ENCODE assay signal across 19 cellular contexts in the genomic region with DNA sequence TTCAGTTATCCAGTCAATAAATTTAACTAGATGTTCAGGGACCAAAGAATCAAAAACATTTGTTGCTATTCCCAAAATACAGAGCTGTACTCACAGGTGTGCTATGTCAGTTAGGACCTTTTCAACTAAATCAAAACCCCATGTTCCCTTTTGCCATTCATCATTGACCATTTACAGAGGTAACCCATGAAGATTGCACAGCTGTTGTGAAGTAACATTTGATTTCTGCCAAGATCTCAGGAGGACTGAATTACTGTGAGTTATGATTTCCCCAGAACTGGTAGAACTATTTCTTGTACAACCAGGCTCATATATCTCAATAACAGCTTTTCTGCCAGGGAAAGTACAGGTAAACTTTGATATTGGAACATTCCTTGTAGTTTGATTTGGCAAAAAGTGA.
DNase-seq lines count a peak whose midpoint lies in the region; ATAC-seq and TF ChIP-seq lines count a peak whose summit lies in the region.
"Had no signal": no experiment of that assay in that cellular context is flagged by ENCODE, and none has a peak within 500 bp of the region (broad histone marks: within the 10 kb centered on the region; RNA-seq: fewer than 3 reads in every experiment).

No MANE protein-coding gene starts in this region.

- ATAC-seq in Right ventricle myocardium superior (ENCODE audit: poor library complexity) (peak; percentile 63), heart right ventricle (no peak), gastroesophageal sphincter (peak; percentile 64), gastrocnemius medialis (peak; percentile 60 to 66)
- ATAC-seq: HCT116 had no signal

- H3K27ac ChIP-seq in heart right ventricle: no peak overlapping the region
- H3K27ac ChIP-seq in gastroesophageal sphincter: no peak overlapping the region
- peak overlapping the region in 1 of 4 donors; percentile 34 for H3K27ac ChIP-seq in gastrocnemius medialis
- H3K27ac ChIP-seq: HL-60 had no signal

- peaks cover 0 to 17% (median 3%) of the 10 kb centered on the region in 11 donors for H3K9me3 ChIP-seq in heart right ventricle
- no peaks in the 10 kb centered on the region for H3K9me3 ChIP-seq in adipocyte (ENCODE audit: control insufficient read depth, low read length)
- H3K9me3 ChIP-seq in gastroesophageal sphincter: no peaks in the 10 kb centered on the region
- H3K9me3 ChIP-seq in gastrocnemius medialis: no peaks in the 10 kb centered on the region
- H3K9me3 ChIP-seq: BE2C had no signal

- H3K27ac Mint-ChIP-seq in glutamatergic neuron (ENCODE audit: unreplicated experiment): no peak overlapping the region
- H3K27ac Mint-ChIP-seq: CD4-positive, CD25-positive, alpha-beta regulatory T cell; CD8-positive, alpha-beta memory T cell; HFFc6 had no signal

- H3K9me3 Mint-ChIP-seq in glutamatergic neuron (ENCODE audit: unreplicated experiment): no peaks in the 10 kb centered on the region
- H3K9me3 Mint-ChIP-seq: HFFc6 had no signal

- no peak overlapping the region for H3K9ac ChIP-seq in adipocyte (ENCODE audit: low read length)

- no peak overlapping the region for H3K4me3 Mint-ChIP-seq in glutamatergic neuron (ENCODE audit: unreplicated experiment)
- H3K4me3 Mint-ChIP-seq: CD4-positive, CD25-positive, alpha-beta regulatory T cell; CD8-positive, alpha-beta memory T cell; HFFc6 had no signal

- no peaks in the 10 kb centered on the region for H3K36me3 Mint-ChIP-seq in glutamatergic neuron (ENCODE audit: unreplicated experiment)
- H3K36me3 Mint-ChIP-seq: CD4-positive, CD25-positive, alpha-beta regulatory T cell; CD8-positive, alpha-beta memory T cell had no signal

- TF ChIP-seq POLR2A in gastroesophageal sphincter (IDR thresholded peaks at IDR 0.05) (no peak), gastrocnemius medialis (IDR thresholded peaks at IDR 0.05) (no peak)

- H3K4me1 Mint-ChIP-seq in glutamatergic neuron (ENCODE audit: low read depth, unreplicated experiment): peaks cover 7% of the 10 kb centered on the region
- H3K4me1 Mint-ChIP-seq: CD4-positive, CD25-positive, alpha-beta regulatory T cell; CD8-positive, alpha-beta memory T cell had no signal

- H3K27me3 ChIP-seq in heart right ventricle: no peaks in the 10 kb centered on the region
- H3K27me3 ChIP-seq in adipocyte (replicated peaks; ENCODE audit: control insufficient read depth, insufficient read depth, low read length): no peaks in the 10 kb centered on the region
- no peaks in the 10 kb centered on the region for H3K27me3 ChIP-seq in gastroesophageal sphincter
- H3K27me3 ChIP-seq in gastrocnemius medialis: no peaks in the 10 kb centered on the region
- H3K27me3 ChIP-seq: BE2C had no signal

- H3K36me3 ChIP-seq in heart right ventricle (no peaks in the 10 kb centered on the region), adipocyte (ENCODE audit: control insufficient read depth, insufficient read depth, low read length, severe bottlenecking) (no peaks in the 10 kb centered on the region), gastroesophageal sphincter (no peaks in the 10 kb centered on the region), gastrocnemius medialis (no peaks in the 10 kb centered on the region)
- H3K36me3 ChIP-seq: BE2C had no signal

- H3K4me1 ChIP-seq in heart right ventricle (no peaks in the 10 kb centered on the region), adipocyte (ENCODE audit: control insufficient read depth, insufficient read depth, low read length) (peaks cover 43% of the 10 kb centered on the region), gastroesophageal sphincter (no peaks in the 10 kb centered on the region), gastrocnemius medialis (peaks cover 0 to 5% of the 10 kb centered on the region in 2 donors)
- H3K4me1 ChIP-seq: BE2C had no signal

- TF ChIP-seq EP300 in gastroesophageal sphincter (IDR thresholded peaks at IDR 0.05): no peak

- no peak overlapping the region for H3K4me3 ChIP-seq in heart right ventricle
- H3K4me3 ChIP-seq in adipocyte (ENCODE audit: low read length): no peak overlapping the region
- H3K4me3 ChIP-seq in gastroesophageal sphincter: no peak overlapping the region
- H3K4me3 ChIP-seq in gastrocnemius medialis: no peak overlapping the region

- no peaks in the 10 kb centered on the region for H3K27me3 Mint-ChIP-seq in glutamatergic neuron (ENCODE audit: unreplicated experiment)
- H3K27me3 Mint-ChIP-seq: CD4-positive, CD25-positive, alpha-beta regulatory T cell; CD8-positive, alpha-beta memory T cell had no signal

- in situ Hi-C loops in gastrocnemius medialis (cut with MboI; ENCODE audit: low sequenced_read_pairs in 4 of 4): no loop called here

- DNase-seq in Right ventricle myocardium superior: no peak
- no peak for DNase-seq in heart right ventricle
- DNase-seq in adipocyte (ENCODE audit: low read depth): peak; percentile 58
- DNase-seq in gastrocnemius medialis: no peak
- DNase-seq in stimulated activated CD8-positive, alpha-beta memory T cell treated with anti-CD3 and anti-CD28 coated beads, Interleukin-4, amount 100 ng/mL, for 48 hours: no peak
- no peak for DNase-seq in glutamatergic neuron
- DNase-seq: BE2C; C1 segment of cervical spinal cord; CD4-positive, CD25-positive, alpha-beta regulatory T cell; CD8-positive, alpha-beta memory T cell; COR-L47; DMS 273 treated with DMSO at 0.1 percent for 48 hours; DMS53; GOT3; H7; HFFc6 had no signal

- intact Hi-C loops in Right ventricle myocardium superior (cut with DNase I): no loop called here
- intact Hi-C loops in heart right ventricle (cut with DNase I): no loop called here
- intact Hi-C loops in gastrocnemius medialis (cut with DNase I; ENCODE audit: low total_unique reads): no loop called here

- TF ChIP-seq CTCF in heart right ventricle (IDR thresholded peaks at IDR 0.05) (no peak), gastroesophageal sphincter (IDR thresholded peaks at IDR 0.05) (no peak), gastrocnemius medialis (IDR thresholded peaks at IDR 0.05 in 4 of 5, conservative IDR thresholded peaks at IDR 0.05 in 1 of 5) (no peak), glutamatergic neuron (IDR thresholded peaks at IDR 0.05; ENCODE audit: partially characterized antibody, unreplicated experiment) (no peak)

Comparison
In these comparisons a context has a peak if more than half of its experiments do, and no peak if none do; other contexts are left out.
1. ATAC-seq: peak in Right ventricle myocardium superior (single experiment), gastroesophageal sphincter (single experiment) and gastrocnemius medialis (2 of 2); none in heart right ventricle (0 of 8).